8 cellular contexts compared by ENCODE assay signal in the genomic region with DNA sequence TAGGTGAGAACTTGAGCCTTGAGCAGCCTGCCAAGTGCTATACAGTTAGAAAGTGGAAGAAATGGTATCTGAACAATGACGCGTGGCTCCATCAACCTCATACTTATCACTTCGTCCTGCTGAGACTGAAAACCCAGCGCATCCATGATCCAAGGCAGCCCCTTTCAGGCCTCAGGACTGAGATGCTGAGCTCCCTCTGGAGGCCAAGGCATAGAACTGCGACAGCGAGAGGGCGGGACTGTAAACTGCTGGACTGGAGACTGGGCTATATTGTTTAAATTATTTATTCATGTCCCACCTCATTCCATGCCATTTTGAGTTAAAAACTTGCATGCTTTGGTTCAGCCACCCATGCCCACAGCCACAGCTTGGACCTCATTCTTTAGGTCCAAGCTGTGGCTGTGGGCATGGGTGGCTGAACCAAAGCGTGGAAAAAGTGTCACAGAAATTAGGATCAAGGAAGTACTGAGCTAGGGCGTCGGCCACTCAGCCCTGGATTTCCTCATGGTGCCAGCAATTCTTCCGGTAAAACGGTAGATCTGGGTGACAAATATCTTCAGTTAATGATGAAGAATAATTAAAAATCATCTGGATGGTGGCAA.
DNase-seq lines count a peak whose midpoint lies in the region; ATAC-seq, FAIRE-seq and TF ChIP-seq lines count a peak whose summit lies in the region.

No MANE protein-coding gene starts in this region.

- FAIRE-seq in GM12892 (lab: Jason Lieb, UNC), result peak; percentile 73

- H3K4me3 ChIP-seq in AG09309 (ENCODE audit: control insufficient read depth, low read depth, low read length), result no peak overlapping the region

- peak; percentile 85 for TF ChIP-seq CTCF in AG09309 (IDR thresholded peaks at IDR 0.05; ENCODE audit: control insufficient read depth, insufficient read depth, low read depth, low read length, missing control alignments)

- TF ChIP-seq POLR2A in GM12892 (IDR thresholded peaks at IDR 0.05; ENCODE audit: low read depth, low read length), result no peak

- DNase-seq in AG09309 (ENCODE audit: low read depth) (peak; percentile 4), GM12892 (ENCODE audit: insufficient read length) (no peak), NCI-H2171 (lab: John Stamatoyannopoulos, UW) (peak; percentile 15), dermis blood vessel endothelial cell (peak; percentile 56), lung microvascular endothelial cell (ENCODE audit: low read depth in 2 of 2) (peak; percentile 24 to 54), activated gamma-delta T cell (lab: John Stamatoyannopoulos, UW) (no peak)

- ATAC-seq in HG03439 (IDR thresholded peaks at IDR 0.05; ENCODE audit: unreplicated experiment), result no peak
- ATAC-seq in HG03039 (IDR thresholded peaks at IDR 0.05; ENCODE audit: unreplicated experiment), result no peak

Comparison
In these comparisons a context has a peak if more than half of its experiments do, and no peak if none do; other contexts are left out.
1. DNase-seq: peak in AG09309 (single experiment), NCI-H2171 (single experiment), dermis blood vessel endothelial cell (single experiment) and lung microvascular endothelial cell (2 of 2); none in GM12892 (single experiment) and activated gamma-delta T cell (single experiment).